In genomic region chr10:130203626-130204025, GRCh38 we compare ENCODE assay signal across 19 cellular contexts.
DNase-seq lines count a peak whose midpoint lies in the region; TF ChIP-seq lines count a peak whose summit lies in the region.
"Had no signal": no experiment of that assay in that cellular context is flagged by ENCODE, and none has a peak within 500 bp of the region (broad histone marks: within the 10 kb centered on the region; RNA-seq: fewer than 3 reads in every experiment).

No MANE protein-coding gene starts in this region.

- DNase-seq in NCI-H748 (lab: John Stamatoyannopoulos, UW; ENCODE audit: unreplicated experiment): peak; percentile 41
- no peak for DNase-seq in NCI-H748 treated with DMSO at 0.1 percent for 48 hours (lab: John Stamatoyannopoulos, UW)
- DNase-seq in WERI-Rb-1: peak; percentile 30
- DNase-seq in spleen: peak; percentile 58
- DNase-seq in testis: no peak
- DNase-seq in kidney tubule cell (ENCODE audit: low spot score): no peak
- DNase-seq: 8988T; ACHN; AML-193; BE2C; C1 segment of cervical spinal cord; Calu3; CD4-positive, alpha-beta memory T cell; COR-L47; GF-D8; H9 had no signal

- TF ChIP-seq CTCF in WERI-Rb-1 (IDR thresholded peaks at IDR 0.05; ENCODE audit: low read depth, low read length) (no peak), spleen (IDR thresholded peaks at IDR 0.05 in 8 of 11, conservative IDR thresholded peaks at IDR 0.05 in 3 of 11) (no peak), testis (IDR thresholded peaks at IDR 0.05) (no peak)

- H3K27me3 ChIP-seq in BLaER1: no peaks in the 10 kb centered on the region
- no peaks in the 10 kb centered on the region for H3K27me3 ChIP-seq in WERI-Rb-1 (ENCODE audit: insufficient read depth, low read depth, severe bottlenecking)
- H3K27me3 ChIP-seq in spleen (replicated peaks in 1 of 7): peaks cover 0 to 6% (median 0%) of the 10 kb centered on the region in 7 donors
- H3K27me3 ChIP-seq in testis: no peaks in the 10 kb centered on the region

- no peak overlapping the region for H3K4me3 ChIP-seq in BLaER1
- H3K4me3 ChIP-seq in WERI-Rb-1 (ENCODE audit: low read depth, low read length): peak overlapping the region; percentile 4; the same call in 1 of the 2 replicates
- no peak overlapping the region for H3K4me3 ChIP-seq in spleen
- H3K4me3 ChIP-seq in testis: no peak overlapping the region
- H3K4me3 ChIP-seq: A549, GM23338 had no signal

- H3K9me3 ChIP-seq in BLaER1: no peaks in the 10 kb centered on the region
- H3K9me3 ChIP-seq in WERI-Rb-1 (ENCODE audit: severe bottlenecking): no peaks in the 10 kb centered on the region
- no peaks in the 10 kb centered on the region for H3K9me3 ChIP-seq in spleen
- H3K9me3 ChIP-seq in testis: no peaks in the 10 kb centered on the region
- H3K9me3 ChIP-seq: A549, BE2C had no signal

- WGBS in spleen, 5 donors: 72 to 88% (median 82%) methylated on average over 9 to 18 of the region's 18 CpGs
- WGBS in testis, 2 donors: 49 to 69% methylated on average over 16 to 18 of the region's 18 CpGs

- H3K4me2 ChIP-seq in BLaER1: peak overlapping the region; percentile 58
- H3K4me2 ChIP-seq: A549, GM23338 had no signal

- H3K9ac ChIP-seq in BLaER1: no peak overlapping the region

- no peak overlapping the region for H3K27ac ChIP-seq in BLaER1
- no peak overlapping the region for H3K27ac ChIP-seq in WERI-Rb-1
- H3K27ac ChIP-seq in spleen: no peak overlapping the region
- no peak overlapping the region for H3K27ac ChIP-seq in testis
- H3K27ac ChIP-seq: A549 had no signal

- intact Hi-C loops in spleen (cut with DNase I; ENCODE audit: low total_unique reads): no loop called here
- intact Hi-C loops in testis (cut with DNase I; ENCODE audit: low total_unique reads): no loop called here

- no peaks in the 10 kb centered on the region for H4K20me1 ChIP-seq in BLaER1

- H3K4me1 ChIP-seq in BLaER1 (peaks cover 8% of the 10 kb centered on the region), spleen (no peaks in the 10 kb centered on the region), testis (no peaks in the 10 kb centered on the region)
- H3K4me1 ChIP-seq: BE2C had no signal

- H3K36me3 ChIP-seq in BLaER1 (no peaks in the 10 kb centered on the region), WERI-Rb-1 (no peaks in the 10 kb centered on the region), spleen (no peaks in the 10 kb centered on the region), testis (ENCODE audit: low read depth, missing control alignments) (no peaks in the 10 kb centered on the region)
- H3K36me3 ChIP-seq: BE2C had no signal

- no peak for TF ChIP-seq POLR2A in spleen (IDR thresholded peaks at IDR 0.05)
- no peak for TF ChIP-seq POLR2A in testis (IDR thresholded peaks at IDR 0.05)

Comparison
In these comparisons a context has a peak if more than half of its experiments do, and no peak if none do; other contexts are left out.
1. DNase-seq: peak in NCI-H748 (single experiment), WERI-Rb-1 (single experiment) and spleen (single experiment); none in NCI-H748 treated with DMSO at 0.1 percent for 48 hours (single experiment), testis (single experiment) and kidney tubule cell (single experiment).